In the genomic region with DNA sequence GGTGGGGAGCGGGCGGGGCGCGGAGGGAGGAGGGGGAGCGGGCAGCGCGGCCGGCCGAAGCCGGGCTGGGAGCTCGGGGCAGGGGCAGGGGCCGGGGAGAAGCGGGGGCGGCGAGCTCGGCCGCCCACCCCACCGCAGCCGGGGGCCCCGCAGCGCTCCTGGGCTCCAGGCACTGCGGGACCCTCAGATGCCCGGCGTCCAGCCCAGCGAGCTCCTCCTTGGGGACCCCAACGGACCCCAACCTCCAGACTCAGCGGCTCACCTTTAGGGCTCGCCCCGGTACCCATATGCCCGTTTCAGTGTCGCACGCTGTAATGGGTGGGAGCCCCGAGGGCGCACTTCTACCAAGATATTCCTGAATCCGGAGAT, we compare ENCODE assay signal across 16 cellular contexts. TPM values are rescaled to one million over a fixed set of nuclear protein-coding genes. Genes with fewer than 3 reads are reported as not detected.
DNase-seq lines count a peak whose midpoint lies in the region; ATAC-seq and TF ChIP-seq lines count a peak whose summit lies in the region.
"Had no signal": no experiment of that assay in that cellular context is flagged by ENCODE, and none has a peak within 500 bp of the region (broad histone marks: within the 10 kb centered on the region; RNA-seq: fewer than 3 reads in every experiment).

No MANE protein-coding gene starts in this region.

- H3K4me1 Mint-ChIP-seq in activated T-cell treated with anti-CD3 and anti-CD28 coated beads, Interleukin-2, amount 50 U/mL, for 72 hours (ENCODE audit: low read depth) = no peaks in the 10 kb centered on the region
- no peaks in the 10 kb centered on the region for H3K4me1 Mint-ChIP-seq in activated CD4-positive, alpha-beta memory T cell treated with anti-CD3 and anti-CD28 coated beads, Interleukin-2, amount 10 ng/mL, durations not matched to agents 7 days and 5 days

- H2AFZ ChIP-seq in Karpas-422 (ENCODE audit: low read length) = no peak overlapping the region

- H3K4me1 ChIP-seq in suprapubic skin (peaks cover 10% of the 10 kb centered on the region), Karpas-422 (ENCODE audit: low read length) (no peaks in the 10 kb centered on the region)

- H3K9me2 ChIP-seq in Karpas-422 (replicated peaks; ENCODE audit: insufficient read depth, low read length) = no peaks in the 10 kb centered on the region

- TF ChIP-seq POLR2A in suprapubic skin (IDR thresholded peaks at IDR 0.05) = no peak

- H3K4me2 ChIP-seq in Karpas-422 (ENCODE audit: low read depth, low read length, poor library complexity, severe bottlenecking) = no peak overlapping the region

- DNase-seq in activated T-cell treated with anti-CD3 and anti-CD28 coated beads, Interleukin-2, amount 50 U/mL, for 72 hours = no peak
- no peak for DNase-seq in activated T-cell treated with anti-CD3 and anti-CD28 coated beads, Interleukin-2, amount 50 U/mL, for 48 hours
- DNase-seq in coronary artery (ENCODE audit: low spot score) (no peak), left kidney (ENCODE audit: low read depth, low spot score) (peak; percentile 51), suprapubic skin (ENCODE audit: low spot score in 2 of 2) (no peak), Karpas-422 (no peak)
- DNase-seq in activated CD4-positive, alpha-beta memory T cell treated with anti-CD3 and anti-CD28 coated beads, Interleukin-2, amount 10 ng/mL, durations not matched to agents 7 days and 5 days = no peak
- DNase-seq: activated CD4-positive, alpha-beta T cell treated with anti-CD3 and anti-CD28 coated beads for 48 hours; GF-D8; NCI-H1417 treated with DMSO at 0.1 percent for 48 hours had no signal

- no peak for TF ChIP-seq EP300 in suprapubic skin (IDR thresholded peaks at IDR 0.05)

- H3K4me3 ChIP-seq in coronary artery (peak overlapping the region; percentile 72), suprapubic skin (peak overlapping the region; percentile 53), Karpas-422 (ENCODE audit: low read length) (no peak overlapping the region)

- H3K27ac ChIP-seq in coronary artery (peak overlapping the region in 1 of 2 donors; percentile 58), suprapubic skin (no peak overlapping the region), Karpas-422 (ENCODE audit: low read length) (no peak overlapping the region)
- H3K27ac ChIP-seq: dorsolateral prefrontal cortex, skin epidermis had no signal

- CTCF ChIA-PET in activated CD4-positive, alpha-beta memory T cell treated with anti-CD3 and anti-CD28 coated beads, Interleukin-2, amount 10 ng/mL, durations not matched to agents 7 days and 5 days (lab: Charles Lee) = no interaction called here

- H3K9me3 ChIP-seq in suprapubic skin (no peaks in the 10 kb centered on the region), Karpas-422 (ENCODE audit: low read length) (no peaks in the 10 kb centered on the region)

- no peak overlapping the region for H3K9ac ChIP-seq in Karpas-422 (ENCODE audit: low read length)

- no peaks in the 10 kb centered on the region for H3K9me3 Mint-ChIP-seq in activated T-cell treated with anti-CD3 and anti-CD28 coated beads, Interleukin-2, amount 50 U/mL, for 72 hours
- H3K9me3 Mint-ChIP-seq in activated CD4-positive, alpha-beta memory T cell treated with anti-CD3 and anti-CD28 coated beads, Interleukin-2, amount 10 ng/mL, durations not matched to agents 7 days and 5 days = no peaks in the 10 kb centered on the region
- H3K9me3 Mint-ChIP-seq: activated T-helper 1 cell treated with anti-CD3 and anti-CD28 coated beads, Interleukin-12 subunit alpha, Interleukin-12 subunit beta, Interleukin-2, Interleukin-4 antibody, amounts not matched to agents 30 ng/mL and 10 ng/mL and 1 ng/mL, durations not matched to agents 14 hours and 24 hours and 36 hours had no signal

- 28% methylated on average over 6 of the region's 35 CpGs for WGBS in suprapubic skin

- peaks cover 12% of the 10 kb centered on the region for H3K27me3 ChIP-seq in suprapubic skin
- H3K27me3 ChIP-seq in Karpas-422 (ENCODE audit: low read length) = no peaks in the 10 kb centered on the region

- peaks cover 0 to 1% of the 10 kb centered on the region in 2 donors for H3K36me3 Mint-ChIP-seq in activated T-cell treated with anti-CD3 and anti-CD28 coated beads, Interleukin-2, amount 50 U/mL, for 72 hours (ENCODE audit: insufficient read depth in 2 of 2)
- no peaks in the 10 kb centered on the region for H3K36me3 Mint-ChIP-seq in activated CD4-positive, alpha-beta memory T cell treated with anti-CD3 and anti-CD28 coated beads, Interleukin-2, amount 10 ng/mL, durations not matched to agents 7 days and 5 days (ENCODE audit: low read depth)

- H3K36me3 ChIP-seq in suprapubic skin (no peaks in the 10 kb centered on the region), Karpas-422 (ENCODE audit: insufficient read depth, low read length) (no peaks in the 10 kb centered on the region)

- H3K27ac Mint-ChIP-seq in activated T-cell treated with anti-CD3 and anti-CD28 coated beads, Interleukin-2, amount 50 U/mL, for 72 hours = no peak overlapping the region
- H3K27ac Mint-ChIP-seq in activated CD4-positive, alpha-beta memory T cell treated with anti-CD3 and anti-CD28 coated beads, Interleukin-2, amount 10 ng/mL, durations not matched to agents 7 days and 5 days = no peak overlapping the region
- H3K27ac Mint-ChIP-seq: activated T-helper 1 cell treated with anti-CD3 and anti-CD28 coated beads, Interleukin-12 subunit alpha, Interleukin-12 subunit beta, Interleukin-2, Interleukin-4 antibody, amounts not matched to agents 30 ng/mL and 10 ng/mL and 1 ng/mL, durations not matched to agents 14 hours and 24 hours and 36 hours had no signal

- H3K27me3 Mint-ChIP-seq in activated T-cell treated with anti-CD3 and anti-CD28 coated beads, Interleukin-2, amount 50 U/mL, for 72 hours (ENCODE audit: low read depth) = peaks cover 61% of the 10 kb centered on the region
- peaks cover 44% of the 10 kb centered on the region for H3K27me3 Mint-ChIP-seq in activated CD4-positive, alpha-beta memory T cell treated with anti-CD3 and anti-CD28 coated beads, Interleukin-2, amount 10 ng/mL, durations not matched to agents 7 days and 5 days

- H4K20me1 ChIP-seq in Karpas-422 (ENCODE audit: insufficient read depth, low read depth, low read length) = no peaks in the 10 kb centered on the region

- TF ChIP-seq CTCF in coronary artery (IDR thresholded peaks at IDR 0.05) (no peak), suprapubic skin (IDR thresholded peaks at IDR 0.05) (no peak)

- ATAC-seq in activated T-cell treated with anti-CD3 and anti-CD28 coated beads, Interleukin-2, amount 50 U/mL, for 72 hours (replicated peaks in 1 of 2) = no peak
- ATAC-seq in HG03442 (IDR thresholded peaks at IDR 0.05; ENCODE audit: unreplicated experiment) = no peak

- peak overlapping the region; percentile 27 to 57 for H3K4me3 Mint-ChIP-seq in activated T-cell treated with anti-CD3 and anti-CD28 coated beads, Interleukin-2, amount 50 U/mL, for 72 hours
- no peak overlapping the region for H3K4me3 Mint-ChIP-seq in activated CD4-positive, alpha-beta memory T cell treated with anti-CD3 and anti-CD28 coated beads, Interleukin-2, amount 10 ng/mL, durations not matched to agents 7 days and 5 days
- H3K4me3 Mint-ChIP-seq: activated T-helper 1 cell treated with anti-CD3 and anti-CD28 coated beads, Interleukin-12 subunit alpha, Interleukin-12 subunit beta, Interleukin-2, Interleukin-4 antibody, amounts not matched to agents 30 ng/mL and 10 ng/mL and 1 ng/mL, durations not matched to agents 14 hours and 24 hours and 36 hours had no signal

- POLR2A ChIA-PET in activated CD4-positive, alpha-beta memory T cell treated with anti-CD3 and anti-CD28 coated beads, Interleukin-2, amount 10 ng/mL, durations not matched to agents 7 days and 5 days (lab: Charles Lee) = no interaction called here

- no peaks in the 10 kb centered on the region for H3K79me2 ChIP-seq in Karpas-422 (ENCODE audit: low read length)

RNA-seq across cellular contexts. Expression of a gene that starts 0.4 kb away (rescaled TPM):
- under 1 TPM in 1 of 2 donors, not detected in 1; 0.12 TPM for total RNA-seq in activated T-cell treated with anti-CD3 and anti-CD28 coated beads, Interleukin-2, amount 50 U/mL, for 72 hours
- 1 to 10 TPM in 1 of 4 donors, under 1 TPM in 3; 0.24 to 2.0 (median 0.60) TPM for total RNA-seq in suprapubic skin
- not detected for total RNA-seq in activated CD4-positive, alpha-beta memory T cell treated with anti-CD3 and anti-CD28 coated beads, Interleukin-2, amount 10 ng/mL, durations not matched to agents 7 days and 5 days
- not detected in 2 replicates for total RNA-seq in Karpas-422 (2014; rRNA removed; shearing (Covaris generic); ENCODE audit: low replicate concordance)
- total RNA-seq: activated T-helper 1 cell treated with anti-CD3 and anti-CD28 coated beads, Interleukin-12 subunit alpha, Interleukin-12 subunit beta, Interleukin-2, Interleukin-4 antibody, amounts not matched to agents 30 ng/mL and 10 ng/mL and 1 ng/mL, durations not matched to agents 14 hours and 24 hours and 36 hours; fibroblast of villous mesenchyme; T-helper 2 cell treated with Interferon-gamma antibody and Interleukin-4, amounts not matched to agents 100 ng/mL and 5 ng/mL, for 36 hours had no signal
